ENCODE assay signal across 7 cellular contexts in genomic region chr13:108475181-108475580, GRCh38.
"Had no signal": no experiment of that assay in that cellular context is flagged by ENCODE, and none has a peak within 500 bp of the region (broad histone marks: within the 10 kb centered on the region; RNA-seq: fewer than 3 reads in every experiment).

No MANE protein-coding gene starts in this region.

- FAIRE-seq: H1, H54 had no signal

- H3K4me2 ChIP-seq: GM23338 had no signal

- H2AFZ ChIP-seq: GM23338 had no signal

- H3K4me3 ChIP-seq: GM23338 had no signal

- H3K27ac ChIP-seq: HL-60 had no signal

- DNase-seq: H9, HCEC 1CT, KG1 had no signal

- ATAC-seq: GM23338 had no signal
